Comparison of ENCODE assay signal across 31 cellular contexts in genomic region chr15:39776068-39776467, GRCh38.
"Had no signal": no experiment of that assay in that cellular context is flagged by ENCODE, and none has a peak within 500 bp of the region (broad histone marks: within the 10 kb centered on the region; RNA-seq: fewer than 3 reads in every experiment).

No MANE protein-coding gene starts in this region.

- H3K27me3 ChIP-seq: adrenal gland, body of pancreas had no signal

- H3K9me3 Mint-ChIP-seq: activated CD4-positive, alpha-beta memory T cell treated with anti-CD3 and anti-CD28 coated beads for 36 hours; activated CD4-positive, alpha-beta T cell treated with anti-CD3 and anti-CD28 coated beads, Interleukin-2, amount 10 ng/mL, durations not matched to agents 24 days and 14 days; activated naive CD4-positive, alpha-beta T cell treated with anti-CD3 and anti-CD28 coated beads for 36 hours; activated naive CD4-positive, alpha-beta T cell treated with anti-CD3 and anti-CD28 coated beads, Interleukin-2, amount 50 U/mL, for 24 hours; activated naive CD8-positive, alpha-beta T cell treated with anti-CD3 and anti-CD28 coated beads for 36 hours; activated naive CD8-positive, alpha-beta T cell treated with anti-CD3 and anti-CD28 coated beads, Interleukin-2, amount 50 U/mL, for 24 hours; activated T-helper 2 cell treated with anti-CD3 and anti-CD28 coated beads, Interferon-gamma antibody, Interleukin-2, Interleukin-4, amounts not matched to agents 10 μg/mL and 5 μg/mL and 100 μg/mL, durations not matched to agents 14 hours and 24 hours and 36 hours had no signal

- H3K9me3 ChIP-seq: adrenal gland, body of pancreas had no signal

- H3K36me3 ChIP-seq: adrenal gland had no signal

- H3K4me3 ChIP-seq: adrenal gland, body of pancreas had no signal

- H3K27ac ChIP-seq: adrenal gland, body of pancreas, epithelial cell of prostate had no signal

- H3K4me3 Mint-ChIP-seq: activated CD4-positive, alpha-beta T cell treated with anti-CD3 and anti-CD28 coated beads for 36 hours; activated CD4-positive, alpha-beta T cell treated with anti-CD3 and anti-CD28 coated beads, Interleukin-2, amount 10 ng/mL, durations not matched to agents 24 days and 14 days; activated CD8-positive, alpha-beta memory T cell treated with anti-CD3 and anti-CD28 coated beads, Interleukin-2, amount 10 ng/mL, durations not matched to agents 7 days and 5 days; activated CD8-positive, alpha-beta T cell treated with anti-CD3 and anti-CD28 coated beads, Interleukin-2, amount 10 ng/mL, durations not matched to agents 7 days and 5 days; activated naive CD4-positive, alpha-beta T cell treated with anti-CD3 and anti-CD28 coated beads for 36 hours; activated naive CD4-positive, alpha-beta T cell treated with anti-CD3 and anti-CD28 coated beads, Interleukin-2, amount 50 U/mL, for 24 hours; activated naive CD8-positive, alpha-beta T cell treated with anti-CD3 and anti-CD28 coated beads for 36 hours; activated naive CD8-positive, alpha-beta T cell treated with anti-CD3 and anti-CD28 coated beads, Interleukin-2, amount 50 U/mL, for 24 hours; T-helper 17 cell had no signal

- H3K27me3 Mint-ChIP-seq: activated CD4-positive, alpha-beta memory T cell treated with anti-CD3 and anti-CD28 coated beads for 36 hours; T-helper 17 cell had no signal

- H3K27ac Mint-ChIP-seq: activated CD4-positive, alpha-beta memory T cell treated with anti-CD3 and anti-CD28 coated beads for 36 hours; activated CD4-positive, alpha-beta T cell treated with anti-CD3 and anti-CD28 coated beads for 36 hours; activated CD4-positive, alpha-beta T cell treated with anti-CD3 and anti-CD28 coated beads, Interleukin-2, amount 10 ng/mL, durations not matched to agents 24 days and 14 days; activated CD8-positive, alpha-beta memory T cell treated with anti-CD3 and anti-CD28 coated beads, Interleukin-2, amount 10 ng/mL, durations not matched to agents 7 days and 5 days; activated naive CD4-positive, alpha-beta T cell treated with anti-CD3 and anti-CD28 coated beads for 36 hours; activated naive CD8-positive, alpha-beta T cell treated with anti-CD3 and anti-CD28 coated beads for 36 hours; activated naive CD8-positive, alpha-beta T cell treated with anti-CD3 and anti-CD28 coated beads, Interleukin-2, amount 50 U/mL, for 24 hours; activated T-helper 2 cell treated with anti-CD3 and anti-CD28 coated beads, Interferon-gamma antibody, Interleukin-2, Interleukin-4, amounts not matched to agents 10 μg/mL and 5 μg/mL and 100 μg/mL, durations not matched to agents 14 hours and 24 hours and 36 hours; T-helper 17 cell had no signal

- H3K4me1 ChIP-seq: adrenal gland, body of pancreas had no signal

- ATAC-seq: activated CD4-positive, alpha-beta T cell treated with anti-CD3 and anti-CD28 coated beads for 36 hours; activated CD8-positive, alpha-beta memory T cell treated with anti-CD3 and anti-CD28 coated beads, Interleukin-2, amount 10 ng/mL, durations not matched to agents 7 days and 5 days; activated CD8-positive, alpha-beta T cell treated with anti-CD3 and anti-CD28 coated beads, Interleukin-2, amount 10 ng/mL, durations not matched to agents 7 days and 5 days; activated naive CD8-positive, alpha-beta T cell treated with anti-CD3 and anti-CD28 coated beads, Interleukin-2, amount 50 U/mL, for 24 hours; body of pancreas; T-helper 17 cell had no signal

- DNase-seq: activated CD4-positive, alpha-beta memory T cell treated with anti-CD3 and anti-CD28 coated beads for 36 hours; activated CD4-positive, alpha-beta T cell treated with anti-CD3 and anti-CD28 coated beads for 36 hours; activated CD4-positive, alpha-beta T cell treated with anti-CD3 and anti-CD28 coated beads, Interleukin-2, amount 10 ng/mL, durations not matched to agents 24 days and 14 days; activated CD4-positive, CD25-positive, alpha-beta regulatory T cell; activated CD4-positive, CD25-positive, alpha-beta regulatory T cell treated with anti-CD3 and anti-CD28 coated beads, Interleukin-2, amount 50 U/mL, for 72 hours; activated CD8-positive, alpha-beta memory T cell treated with anti-CD3 and anti-CD28 coated beads, Interleukin-2, amount 10 ng/mL, durations not matched to agents 7 days and 5 days; activated CD8-positive, alpha-beta memory T cell treated with anti-CD3 and anti-CD28 coated beads, Interleukin-2, amount 50 U/mL, for 4 hours; activated CD8-positive, alpha-beta T cell treated with anti-CD3 and anti-CD28 coated beads, Interleukin-2, amount 10 ng/mL, durations not matched to agents 7 days and 5 days; activated effector memory CD4-positive, alpha-beta T cell treated with anti-CD3 and anti-CD28 coated beads, Interleukin-2, amount 50 U/mL, for 16 hours; activated naive CD4-positive, alpha-beta T cell treated with anti-CD3 and anti-CD28 coated beads for 36 hours; activated naive CD8-positive, alpha-beta T cell treated with anti-CD3 and anti-CD28 coated beads for 36 hours; activated naive CD8-positive, alpha-beta T cell treated with anti-CD3 and anti-CD28 coated beads, Interleukin-2, amount 50 U/mL, for 24 hours; activated T-cell treated with anti-CD3 and anti-CD28 coated beads, Interleukin-2, amount 50 U/mL, for 1 hour; adrenal gland; amygdala; aorta; body of pancreas; caudate nucleus; cortex of kidney; effector CD8-positive, alpha-beta T cell; foreskin fibroblast; head of caudate nucleus; hippocampal formation; T-helper 17 cell had no signal

- H3K36me3 Mint-ChIP-seq: activated CD4-positive, alpha-beta memory T cell treated with anti-CD3 and anti-CD28 coated beads for 36 hours; activated naive CD4-positive, alpha-beta T cell treated with anti-CD3 and anti-CD28 coated beads, Interleukin-2, amount 50 U/mL, for 24 hours had no signal

- FAIRE-seq: colon, endometrium, endothelial cell of umbilical vein, frontal cortex had no signal
